In genomic region chr1:75124510-75124909, GRCh38 we compare ENCODE assay signal across 21 cellular contexts. TPM values are rescaled to one million over a fixed set of nuclear protein-coding genes. Genes with fewer than 3 reads are reported as not detected.
"Had no signal": no experiment of that assay in that cellular context is flagged by ENCODE, and none has a peak within 500 bp of the region (broad histone marks: within the 10 kb centered on the region; RNA-seq: fewer than 3 reads in every experiment).

No MANE protein-coding gene starts in this region.

- H3K27ac ChIP-seq: adrenal gland, esophagus squamous epithelium, foreskin keratinocyte, VCaP had no signal

- H3K4me1 Mint-ChIP-seq: activated naive CD4-positive, alpha-beta T cell treated with anti-CD3 and anti-CD28 coated beads, Interleukin-2, amount 50 U/mL, for 24 hours; immature natural killer cell; stimulated activated naive B cell treated with anti-CD40 and anti-IgM and Interleukin-4, amounts not matched to agents 10 μg/mL and 1 μg/mL and 100 μg/mL, for 72 hours had no signal

- H3K9me3 ChIP-seq: adrenal gland had no signal

- DNase-seq: activated CD4-positive, alpha-beta T cell treated with anti-CD3 and anti-CD28 coated beads for 4 hours; activated CD8-positive, alpha-beta memory T cell treated with anti-CD3 and anti-CD28 coated beads, Interleukin-2, amount 50 U/mL, for 4 hours; activated CD8-positive, alpha-beta T cell treated with anti-CD3 and anti-CD28 coated beads, Interleukin-2, amount 10 ng/mL, durations not matched to agents 7 days and 5 days; activated effector memory CD4-positive, alpha-beta T cell treated with anti-CD3 and anti-CD28 coated beads, Interleukin-2, amount 50 U/mL, for 16 hours; activated T-cell treated with anti-CD3 and anti-CD28 coated beads, Interleukin-2, amount 50 U/mL, for 48 hours; adrenal gland; esophagus squamous epithelium; foreskin keratinocyte; glutamatergic neuron; immature natural killer cell; stimulated activated CD4-positive, alpha-beta T cell treated with anti-CD3 and anti-CD28 coated beads, Interleukin-15, amount 100 ng/mL, for 24 hours; stimulated activated CD4-positive, alpha-beta T cell treated with anti-CD3 and anti-CD28 coated beads, Interleukin-4, amount 100 ng/mL, for 1 hour; stimulated activated naive B cell treated with anti-CD40 and anti-IgM and Interleukin-4, amounts not matched to agents 10 μg/mL and 1 μg/mL and 100 μg/mL, for 72 hours; substantia nigra; T-helper 1 cell had no signal

- H3K4me3 ChIP-seq: adrenal gland, esophagus squamous epithelium, lung had no signal

- H3K27ac Mint-ChIP-seq: activated CD8-positive, alpha-beta T cell treated with anti-CD3 and anti-CD28 coated beads, Interleukin-2, amount 10 ng/mL, durations not matched to agents 7 days and 5 days; activated naive CD4-positive, alpha-beta T cell treated with anti-CD3 and anti-CD28 coated beads, Interleukin-2, amount 50 U/mL, for 24 hours; immature natural killer cell; stimulated activated naive B cell treated with anti-CD40 and anti-IgM and Interleukin-4, amounts not matched to agents 10 μg/mL and 1 μg/mL and 100 μg/mL, for 72 hours; type B pancreatic cell had no signal

- H3K4me3 Mint-ChIP-seq: activated CD8-positive, alpha-beta T cell treated with anti-CD3 and anti-CD28 coated beads, Interleukin-2, amount 10 ng/mL, durations not matched to agents 7 days and 5 days; activated naive CD4-positive, alpha-beta T cell treated with anti-CD3 and anti-CD28 coated beads, Interleukin-2, amount 50 U/mL, for 24 hours; immature natural killer cell; stimulated activated naive B cell treated with anti-CD40 and anti-IgM and Interleukin-4, amounts not matched to agents 10 μg/mL and 1 μg/mL and 100 μg/mL, for 72 hours; type B pancreatic cell had no signal

- H3K36me3 ChIP-seq: adrenal gland, esophagus squamous epithelium had no signal

- H3K4me1 ChIP-seq: adrenal gland, esophagus squamous epithelium, foreskin keratinocyte had no signal

- H3K9me3 Mint-ChIP-seq: activated naive CD4-positive, alpha-beta T cell treated with anti-CD3 and anti-CD28 coated beads, Interleukin-2, amount 50 U/mL, for 24 hours had no signal

- ATAC-seq: activated CD8-positive, alpha-beta T cell treated with anti-CD3 and anti-CD28 coated beads, Interleukin-2, amount 10 ng/mL, durations not matched to agents 7 days and 5 days; stimulated activated naive B cell treated with anti-CD40 and anti-IgM and Interleukin-4, amounts not matched to agents 10 μg/mL and 1 μg/mL and 100 μg/mL, for 72 hours had no signal

- H3K36me3 Mint-ChIP-seq: activated naive CD4-positive, alpha-beta T cell treated with anti-CD3 and anti-CD28 coated beads, Interleukin-2, amount 50 U/mL, for 24 hours; type B pancreatic cell had no signal

RNA-seq across cellular contexts. Expression of gene LHX8, which starts 9.7 kb away (rescaled TPM):
- total RNA-seq: activated CD8-positive, alpha-beta T cell treated with anti-CD3 and anti-CD28 coated beads, Interleukin-2, amount 10 ng/mL, durations not matched to agents 7 days and 5 days; adrenal gland; cardiac septum; foreskin keratinocyte; lung; skeletal muscle tissue had no signal
- polyA plus RNA-seq: adrenal gland, foreskin keratinocyte, immature natural killer cell, lung had no signal
